In the genomic region with DNA sequence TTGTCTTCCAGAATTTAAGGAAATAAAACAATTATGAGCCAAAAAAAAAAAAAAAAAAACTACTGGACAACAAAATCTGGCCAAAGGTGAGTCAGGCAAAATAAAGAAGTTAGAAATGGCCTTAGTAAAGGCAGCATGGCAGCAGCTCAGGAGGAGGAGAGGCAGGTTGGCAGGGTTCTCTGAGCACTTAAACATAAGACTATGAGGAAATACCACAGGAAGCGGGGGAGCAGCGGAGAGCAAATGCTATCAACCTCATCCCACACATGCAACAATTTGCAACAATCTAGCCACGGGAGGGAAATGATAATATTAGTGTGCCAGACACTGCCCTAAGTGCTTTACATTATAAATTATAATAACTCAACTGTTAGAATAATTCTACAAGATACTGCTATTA, we compare ENCODE assay signal across 24 cellular contexts.
"Had no signal": no experiment of that assay in that cellular context is flagged by ENCODE, and none has a peak within 500 bp of the region (broad histone marks: within the 10 kb centered on the region; RNA-seq: fewer than 3 reads in every experiment).

No MANE protein-coding gene starts in this region.

- DNase-seq: activated CD4-positive, alpha-beta T cell treated with anti-CD3 and anti-CD28 coated beads, Interleukin-2, amount 50 U/mL, for 1 hour; activated CD4-positive, CD25-positive, alpha-beta regulatory T cell treated with anti-CD3 and anti-CD28 coated beads, Interleukin-2, amount 50 U/mL, for 72 hours; activated CD8-positive, alpha-beta memory T cell treated with anti-CD3 and anti-CD28 coated beads, Interleukin-2, amount 50 U/mL, for 4 hours; activated effector memory CD4-positive, alpha-beta T cell treated with Interleukin-2 at 50 U/mL for 16 hours; activated naive CD4-positive, alpha-beta T cell treated with anti-CD3 and anti-CD28 coated beads, Interleukin-2, amount 10 ng/mL, durations not matched to agents 7 days and 5 days; activated naive CD8-positive, alpha-beta T cell treated with anti-CD3 and anti-CD28 coated beads, Interleukin-2, amount 50 U/mL, for 24 hours; activated T-cell treated with anti-CD3 and anti-CD28 coated beads, Interleukin-2, amount 50 U/mL, for 48 hours; anterior cingulate cortex; caudate nucleus; colonic mucosa; erythroblast; head of caudate nucleus; kidney; left ventricle myocardium superior; mesendoderm; natural killer cell; pancreas; right lobe of liver; small intestine; stimulated activated CD4-positive, alpha-beta T cell treated with anti-CD3 and anti-CD28 coated beads, Interleukin-4, amount 100 ng/mL, for 1 hour; stimulated activated naive CD8-positive, alpha-beta T cell treated with anti-CD3 and anti-CD28 coated beads, Interleukin-15, amount 100 ng/mL, for 72 hours; T-helper 1 cell; T-helper 9 cell; upper lobe of left lung had no signal

- ATAC-seq: activated naive CD8-positive, alpha-beta T cell treated with anti-CD3 and anti-CD28 coated beads, Interleukin-2, amount 50 U/mL, for 24 hours; left ventricle myocardium superior; natural killer cell; pancreas; right lobe of liver; stimulated activated naive CD8-positive, alpha-beta T cell treated with anti-CD3 and anti-CD28 coated beads, Interleukin-15, amount 100 ng/mL, for 72 hours had no signal
